ENCODE assay signal across 8 cellular contexts in the genomic region with DNA sequence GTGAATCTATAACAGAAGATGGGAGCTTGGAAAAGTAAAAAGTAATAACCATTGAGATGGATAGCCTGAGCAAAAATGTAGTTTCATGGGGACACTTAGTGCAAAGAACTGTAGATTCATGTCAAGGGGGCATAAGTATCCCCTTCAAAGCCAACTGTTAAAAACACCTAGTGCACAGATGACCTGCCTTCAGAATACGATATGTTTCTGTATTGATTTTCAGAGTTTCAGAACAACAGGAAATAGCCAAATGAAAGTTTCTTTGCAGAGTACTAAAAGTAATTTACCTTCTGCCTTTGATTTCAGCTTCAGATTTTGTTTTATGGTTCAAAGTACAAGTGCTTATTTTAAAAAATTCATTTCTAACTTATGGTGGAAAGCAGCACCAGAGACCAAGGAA.
DNase-seq lines count a peak whose midpoint lies in the region; ATAC-seq lines count a peak whose summit lies in the region.
"Not testable (repeated sequence)": the region's sequence is repeated elsewhere in the genome, so short reads cannot be mapped to it uniquely, and the experiment has no call there.

No MANE protein-coding gene starts in this region.

- ATAC-seq in GM18517 (IDR thresholded peaks at IDR 0.05; ENCODE audit: unreplicated experiment) (peak; percentile 72), GM19035 (IDR thresholded peaks at IDR 0.05; ENCODE audit: unreplicated experiment) (peak; percentile 74), GM19467 (IDR thresholded peaks at IDR 0.05; ENCODE audit: unreplicated experiment) (peak; percentile 51), GM21717 (IDR thresholded peaks at IDR 0.05; ENCODE audit: unreplicated experiment) (peak; percentile 52), HG02885 (IDR thresholded peaks at IDR 0.05; ENCODE audit: poor library complexity, unreplicated experiment) (peak; percentile 52), HG03135 (IDR thresholded peaks at IDR 0.05; ENCODE audit: unreplicated experiment) (peak; percentile 57), HG03521 (IDR thresholded peaks at IDR 0.05; ENCODE audit: unreplicated experiment) (peak; percentile 48)
- ATAC-seq in naive thymus-derived CD4-positive, alpha-beta T cell: not testable (repeated sequence)

- not testable (repeated sequence) for H3K4me3 ChIP-seq in naive thymus-derived CD4-positive, alpha-beta T cell (ENCODE audit: low read length)

- peaks cover 0 to 27% (median 13%) of the 10 kb centered on the region in 7 donors for H3K4me1 Mint-ChIP-seq in naive thymus-derived CD4-positive, alpha-beta T cell

- H3K4me1 ChIP-seq in naive thymus-derived CD4-positive, alpha-beta T cell (ENCODE audit: control insufficient read depth in 2 of 2, insufficient read depth in 2 of 2, low read length in 2 of 2): not testable (repeated sequence)

- peak overlapping the region in 8 of 9 donors; percentile 5 to 77 (median 42) for H3K27ac Mint-ChIP-seq in naive thymus-derived CD4-positive, alpha-beta T cell

- peak in 1 of 9 donors; percentile 0 for DNase-seq in naive thymus-derived CD4-positive, alpha-beta T cell

- not testable (repeated sequence) for H3K36me3 Mint-ChIP-seq in naive thymus-derived CD4-positive, alpha-beta T cell

- not testable (repeated sequence) for H3K9me3 Mint-ChIP-seq in naive thymus-derived CD4-positive, alpha-beta T cell

- H3K27ac ChIP-seq in naive thymus-derived CD4-positive, alpha-beta T cell (ENCODE audit: low read depth, low read length): not testable (repeated sequence)

- intact Hi-C loops in naive thymus-derived CD4-positive, alpha-beta T cell (cut with micrococcal nuclease): not testable (repeated sequence)

- CTCF ChIA-PET in naive thymus-derived CD4-positive, alpha-beta T cell (lab: Charles Lee): not testable (repeated sequence)

- H3K9me3 ChIP-seq in naive thymus-derived CD4-positive, alpha-beta T cell (ENCODE audit: control insufficient read depth in 2 of 3, low read length in 3 of 3): not testable (repeated sequence)

- peak overlapping the region in 6 of 10 donors; percentile 0 to 51 (median 30) for H3K4me3 Mint-ChIP-seq in naive thymus-derived CD4-positive, alpha-beta T cell

- POLR2A ChIA-PET in naive thymus-derived CD4-positive, alpha-beta T cell (lab: Charles Lee): not testable (repeated sequence)

- H3K27me3 ChIP-seq in naive thymus-derived CD4-positive, alpha-beta T cell (ENCODE audit: control insufficient read depth in 2 of 2, insufficient read depth in 2 of 2, low read length in 2 of 2): not testable (repeated sequence)

- H3K36me3 ChIP-seq in naive thymus-derived CD4-positive, alpha-beta T cell (ENCODE audit: control insufficient read depth in 2 of 3, insufficient read depth in 3 of 3, low read length in 3 of 3): not testable (repeated sequence)

- H3K27me3 Mint-ChIP-seq in naive thymus-derived CD4-positive, alpha-beta T cell: not testable (repeated sequence)
